1 cellular context compared by ENCODE assay signal in genomic region chr11:66701432-66702240, GRCh38.
TF ChIP-seq lines count a peak whose summit lies in the region.

No MANE protein-coding gene starts in this region.

TF ChIP-seq in K562, 482 proteins besides CTCF, POLR2A, EP300 and RAD21 (continued from another document):
- TF ChIP-seq ZNF449 (CRISPR knock-in tag; IDR thresholded peaks at IDR 0.05) (no peak), U2AF1 (optimal IDR thresholded peaks at IDR 0.05; ENCODE audit: low read depth, low read length) (no peak), GTF2F1 (IDR thresholded peaks at IDR 0.05; ENCODE audit: low read depth, low read length) (no peak), HNRNPH1 (optimal IDR thresholded peaks at IDR 0.05; ENCODE audit: low read depth, low read length) (no peak), HDAC2 (IDR thresholded peaks at IDR 0.05) (peak; percentile 95), XRCC5 (IDR thresholded peaks at IDR 0.05; ENCODE audit: low read depth, low read length) (no peak), MLLT1 (IDR thresholded peaks at IDR 0.05) (no peak; a peak in 1 of 4 replicates), ZNF165 (CRISPR knock-in tag; IDR thresholded peaks at IDR 0.05; ENCODE audit: borderline replicate concordance) (no peak), BCLAF1 (IDR thresholded peaks at IDR 0.05; ENCODE audit: borderline replicate concordance in 1 of 2, control insufficient read depth in 1 of 2, low read depth in 2 of 2, low read length in 1 of 2) (no peak), PHF8 (IDR thresholded peaks at IDR 0.05; ENCODE audit: borderline replicate concordance, low read length) (no peak; the same call in 1 of the 2 replicates), MYBL2 (IDR thresholded peaks at IDR 0.05; ENCODE audit: low read depth) (peak; percentile 70), MYBL2 (CRISPR knock-in tag; IDR thresholded peaks at IDR 0.05; ENCODE audit: borderline replicate concordance) (no peak), FUS (optimal IDR thresholded peaks at IDR 0.05; ENCODE audit: low read depth, low read length) (no peak), XRCC4 (IDR thresholded peaks at IDR 0.05; ENCODE audit: extremely low read depth, insufficient read depth, insufficient read length) (no peak), TAF1 (IDR thresholded peaks at IDR 0.05; ENCODE audit: control insufficient read depth, extremely low read depth, insufficient read depth, low read length, severe bottlenecking) (peak; percentile 18), KHSRP (IDR thresholded peaks at IDR 0.05) (no peak), VEZF1 (CRISPR knock-in tag; IDR thresholded peaks at IDR 0.05) (peak; percentile 68), ETV1 (tag; conservative IDR thresholded peaks at IDR 0.05; ENCODE audit: low read depth) (peak; percentile 46; the same call in 1 of the 2 replicates)
